In genomic region chrX:14389682-14390081, GRCh38 we compare ENCODE assay signal across 6 cellular contexts.
"Had no signal": no experiment of that assay in that cellular context is flagged by ENCODE, and none has a peak within 500 bp of the region (broad histone marks: within the 10 kb centered on the region; RNA-seq: fewer than 3 reads in every experiment).

No MANE protein-coding gene starts in this region.

- H3K27ac Mint-ChIP-seq: IgD-negative memory B cell had no signal

- ATAC-seq: K562 had no signal

- H3K36me3 Mint-ChIP-seq: IgD-negative memory B cell had no signal

- H3K4me1 Mint-ChIP-seq: IgD-negative memory B cell had no signal

- FAIRE-seq: HTR-8/SVneo, K562 had no signal

- H3K4me3 Mint-ChIP-seq: IgD-negative memory B cell had no signal

- H3K4me3 ChIP-seq: K562 had no signal

- H3K27ac ChIP-seq: HL-60 had no signal

- DNase-seq: KBM-7, KG1 had no signal
